In genomic region chr19:47153266-47153665, GRCh38 we compare ENCODE assay signal across 25 cellular contexts. TPM values are rescaled to one million over a fixed set of nuclear protein-coding genes. Genes with fewer than 3 reads are reported as not detected.
A peak's percentile ranks its signal among the peaks of the same experiment; 100 is the strongest.
DNase-seq lines count a peak whose midpoint lies in the region; ATAC-seq and TF ChIP-seq lines count a peak whose summit lies in the region.
"Had no signal": no experiment of that assay in that cellular context is flagged by ENCODE, and none has a peak within 500 bp of the region (broad histone marks: within the 10 kb centered on the region; RNA-seq: fewer than 3 reads in every experiment).

No MANE protein-coding gene starts in this region.

- H3K27me3 Mint-ChIP-seq in activated naive CD8-positive, alpha-beta T cell treated with anti-CD3 and anti-CD28 coated beads, Interleukin-2, amount 10 ng/mL, durations not matched to agents 7 days and 5 days: no peaks in the 10 kb centered on the region
- no peaks in the 10 kb centered on the region for H3K27me3 Mint-ChIP-seq in activated naive CD8-positive, alpha-beta T cell treated with anti-CD3 and anti-CD28 coated beads, Interleukin-2, amount 50 U/mL, for 24 hours
- H3K27me3 Mint-ChIP-seq: stimulated activated naive CD8-positive, alpha-beta T cell treated with anti-CD3 and anti-CD28 coated beads, Interleukin-15, Interleukin-2, amounts not matched to agents 100 ng/mL and 50 ng/mL, for 24 hours had no signal

- H3K23ac ChIP-seq in trophoblast cell (ENCODE audit: low read length): no peak overlapping the region

- H2AK5ac ChIP-seq in trophoblast cell (ENCODE audit: low read length): no peak overlapping the region

- H3K4me3 Mint-ChIP-seq in activated naive CD8-positive, alpha-beta T cell treated with anti-CD3 and anti-CD28 coated beads, Interleukin-2, amount 10 ng/mL, durations not matched to agents 7 days and 5 days: no peak overlapping the region
- no peak overlapping the region for H3K4me3 Mint-ChIP-seq in activated naive CD8-positive, alpha-beta T cell treated with anti-CD3 and anti-CD28 coated beads, Interleukin-2, amount 50 U/mL, for 24 hours
- H3K4me3 Mint-ChIP-seq: stimulated activated naive CD8-positive, alpha-beta T cell treated with anti-CD3 and anti-CD28 coated beads, Interleukin-15, Interleukin-2, amounts not matched to agents 100 ng/mL and 50 ng/mL, for 24 hours had no signal

- H4K8ac ChIP-seq in trophoblast cell (ENCODE audit: low read depth, low read length): no peak overlapping the region

- H3K4me3 ChIP-seq in trophoblast cell (ENCODE audit: low read depth, low read length): no peak overlapping the region
- no peak overlapping the region for H3K4me3 ChIP-seq in upper lobe of right lung
- H3K4me3 ChIP-seq in Karpas-422 (ENCODE audit: low read length): no peak overlapping the region
- H3K4me3 ChIP-seq: BLaER1, dorsolateral prefrontal cortex, psoas muscle had no signal

- intact Hi-C loops in upper lobe of right lung (cut with DNase I): no loop called here

- no peak overlapping the region for H4K12ac ChIP-seq in trophoblast cell (ENCODE audit: low read depth, low read length)

- H3K9ac ChIP-seq in trophoblast cell (ENCODE audit: low read length) (no peak overlapping the region), Karpas-422 (ENCODE audit: low read length) (no peak overlapping the region)
- H3K9ac ChIP-seq: BLaER1 had no signal

- H3K79me2 ChIP-seq in trophoblast cell (ENCODE audit: control insufficient read depth, insufficient read depth, low read length, poor library complexity): peaks cover 3% of the 10 kb centered on the region
- peaks cover 52% of the 10 kb centered on the region for H3K79me2 ChIP-seq in Karpas-422 (ENCODE audit: low read length)

- H4K91ac ChIP-seq in trophoblast cell (ENCODE audit: low read depth, low read length): no peak overlapping the region

- H3K4me1 ChIP-seq in trophoblast cell (ENCODE audit: control insufficient read depth in 1 of 2, insufficient read depth in 2 of 2, low read length in 2 of 2) (peaks cover 14 to 26% of the 10 kb centered on the region in 2 experiments), upper lobe of right lung (peaks cover 44% of the 10 kb centered on the region), Karpas-422 (ENCODE audit: low read length) (peaks cover 9% of the 10 kb centered on the region)

- no peak for ATAC-seq in activated naive CD8-positive, alpha-beta T cell treated with anti-CD3 and anti-CD28 coated beads, Interleukin-2, amount 10 ng/mL, durations not matched to agents 7 days and 5 days (ENCODE audit: low read depth)
- ATAC-seq in activated naive CD8-positive, alpha-beta T cell treated with anti-CD3 and anti-CD28 coated beads, Interleukin-2, amount 50 U/mL, for 24 hours: no peak
- ATAC-seq in upper lobe of right lung: no peak
- no peak for ATAC-seq in GM18867 (IDR thresholded peaks at IDR 0.05; ENCODE audit: unreplicated experiment)
- ATAC-seq: psoas muscle had no signal

- peak overlapping the region; percentile 31 for H2BK120ac ChIP-seq in trophoblast cell (ENCODE audit: insufficient read depth, low read length, poor library complexity)

- H3K27ac ChIP-seq in epithelial cell of prostate (peak overlapping the region; percentile 78), trophoblast cell (ENCODE audit: low read depth, low read length) (peak overlapping the region; percentile 46), upper lobe of right lung (peak overlapping the region; percentile 17), Karpas-422 (ENCODE audit: low read length) (no peak overlapping the region)
- H3K27ac ChIP-seq: BLaER1, dorsolateral prefrontal cortex, psoas muscle had no signal

- H3K9me3 Mint-ChIP-seq in activated naive CD8-positive, alpha-beta T cell treated with anti-CD3 and anti-CD28 coated beads, Interleukin-2, amount 10 ng/mL, durations not matched to agents 7 days and 5 days: no peaks in the 10 kb centered on the region
- H3K9me3 Mint-ChIP-seq in activated naive CD8-positive, alpha-beta T cell treated with anti-CD3 and anti-CD28 coated beads, Interleukin-2, amount 50 U/mL, for 24 hours: no peaks in the 10 kb centered on the region
- H3K9me3 Mint-ChIP-seq: stimulated activated naive CD8-positive, alpha-beta T cell treated with anti-CD3 and anti-CD28 coated beads, Interleukin-15, Interleukin-2, amounts not matched to agents 100 ng/mL and 50 ng/mL, for 24 hours had no signal

- H3K9me3 ChIP-seq in trophoblast cell (ENCODE audit: insufficient read depth, low read depth, low read length): no peaks in the 10 kb centered on the region
- no peaks in the 10 kb centered on the region for H3K9me3 ChIP-seq in upper lobe of right lung
- H3K9me3 ChIP-seq in Karpas-422 (ENCODE audit: low read length): no peaks in the 10 kb centered on the region
- H3K9me3 ChIP-seq: BLaER1, psoas muscle had no signal

- H3K14ac ChIP-seq in trophoblast cell (ENCODE audit: low read length): no peak overlapping the region

- H3K9me2 ChIP-seq in Karpas-422 (replicated peaks; ENCODE audit: insufficient read depth, low read length): no peaks in the 10 kb centered on the region

- no peak for TF ChIP-seq CTCF in upper lobe of right lung (IDR thresholded peaks at IDR 0.05)

- peak overlapping the region; percentile 63 for H3K27ac Mint-ChIP-seq in activated naive CD8-positive, alpha-beta T cell treated with anti-CD3 and anti-CD28 coated beads, Interleukin-2, amount 10 ng/mL, durations not matched to agents 7 days and 5 days
- no peak overlapping the region for H3K27ac Mint-ChIP-seq in activated naive CD8-positive, alpha-beta T cell treated with anti-CD3 and anti-CD28 coated beads, Interleukin-2, amount 50 U/mL, for 24 hours
- H3K27ac Mint-ChIP-seq: stimulated activated naive CD8-positive, alpha-beta T cell treated with anti-CD3 and anti-CD28 coated beads, Interleukin-15, Interleukin-2, amounts not matched to agents 100 ng/mL and 50 ng/mL, for 24 hours had no signal

- DNase-seq in activated naive CD8-positive, alpha-beta T cell treated with anti-CD3 and anti-CD28 coated beads, Interleukin-2, amount 10 ng/mL, durations not matched to agents 7 days and 5 days: no peak
- DNase-seq in activated naive CD8-positive, alpha-beta T cell treated with anti-CD3 and anti-CD28 coated beads, Interleukin-2, amount 50 U/mL, for 24 hours: no peak
- DNase-seq in epithelial cell of prostate (ENCODE audit: low read depth, low spot score) (no peak), trophoblast cell (no peak), upper lobe of right lung (no peak), Karpas-422 (no peak), GM19240 (ENCODE audit: insufficient read length, low spot score) (no peak)
- DNase-seq: activated CD4-positive, alpha-beta T cell treated with anti-CD3 and anti-CD28 coated beads for 48 hours; activated CD8-positive, alpha-beta memory T cell treated with anti-CD3 and anti-CD28 coated beads, Interleukin-2, amount 50 U/mL, for 48 hours; activated effector memory CD4-positive, alpha-beta T cell treated with anti-CD3 and anti-CD28 coated beads, Interleukin-2, amount 50 U/mL, for 16 hours; amygdala; central memory CD4-positive, alpha-beta T cell; dorsolateral prefrontal cortex; foreskin melanocyte; hippocampal formation; NCI-H1092 treated with DMSO at 0.1 percent for 48 hours; NCI-H2029; NCI-H226; NCI-H82; psoas muscle; SHP77 treated with DMSO at 0.1 percent for 48 hours; stimulated activated CD4-positive, alpha-beta T cell treated with anti-CD3 and anti-CD28 coated beads, Interleukin-4, amount 100 ng/mL, for 4 hours had no signal

- peaks cover 21% of the 10 kb centered on the region for H3K79me1 ChIP-seq in trophoblast cell (ENCODE audit: low read length)

- H3K4me2 ChIP-seq in trophoblast cell (ENCODE audit: low read length) (no peak overlapping the region), Karpas-422 (ENCODE audit: low read depth, low read length, poor library complexity, severe bottlenecking) (no peak overlapping the region)
- H3K4me2 ChIP-seq: BLaER1 had no signal

- peaks cover 44% of the 10 kb centered on the region for H3K4me1 Mint-ChIP-seq in activated naive CD8-positive, alpha-beta T cell treated with anti-CD3 and anti-CD28 coated beads, Interleukin-2, amount 10 ng/mL, durations not matched to agents 7 days and 5 days
- peaks cover 47% of the 10 kb centered on the region for H3K4me1 Mint-ChIP-seq in activated naive CD8-positive, alpha-beta T cell treated with anti-CD3 and anti-CD28 coated beads, Interleukin-2, amount 50 U/mL, for 24 hours

- H3K36me3 ChIP-seq in trophoblast cell (ENCODE audit: control insufficient read depth in 1 of 2, insufficient read depth in 2 of 2, low read length in 2 of 2) (peaks cover 26 to 31% of the 10 kb centered on the region in 2 experiments), upper lobe of right lung (peaks cover 60% of the 10 kb centered on the region), Karpas-422 (ENCODE audit: insufficient read depth, low read length) (peaks cover 47% of the 10 kb centered on the region)

- peaks cover 4% of the 10 kb centered on the region; the same call in 1 of the 2 replicates for H4K20me1 ChIP-seq in Karpas-422 (ENCODE audit: insufficient read depth, low read depth, low read length)

- peaks cover 56% of the 10 kb centered on the region for H3K36me3 Mint-ChIP-seq in activated naive CD8-positive, alpha-beta T cell treated with anti-CD3 and anti-CD28 coated beads, Interleukin-2, amount 10 ng/mL, durations not matched to agents 7 days and 5 days
- H3K36me3 Mint-ChIP-seq in activated naive CD8-positive, alpha-beta T cell treated with anti-CD3 and anti-CD28 coated beads, Interleukin-2, amount 50 U/mL, for 24 hours (ENCODE audit: low read depth): peaks cover 66% of the 10 kb centered on the region

- no CpG with 5 or more reads among the region's 2 CpGs for WGBS in trophoblast cell (ENCODE audit: extremely low coverage, insufficient coverage, insufficient read length)

- no peak overlapping the region for H2BK12ac ChIP-seq in trophoblast cell (ENCODE audit: low read length)

- H2AFZ ChIP-seq in trophoblast cell (ENCODE audit: insufficient read depth, low read length, poor library complexity) (no peak overlapping the region), Karpas-422 (ENCODE audit: low read length) (no peak overlapping the region)

- H3K18ac ChIP-seq in trophoblast cell (ENCODE audit: low read length): no peak overlapping the region

- POLR2A ChIA-PET in activated naive CD8-positive, alpha-beta T cell treated with anti-CD3 and anti-CD28 coated beads, Interleukin-2, amount 10 ng/mL, durations not matched to agents 7 days and 5 days (lab: Charles Lee): interaction anchor here (1.6 kb wide), 1 partner anchor 33 kb away, joined by 4 read pairs; no protein-coding TSS in a partner anchor

- peak overlapping the region; percentile 27 for H3K4ac ChIP-seq in trophoblast cell (ENCODE audit: low read depth, low read length)

- H3K27me3 ChIP-seq in trophoblast cell (ENCODE audit: insufficient read depth, low read length) (no peaks in the 10 kb centered on the region), upper lobe of right lung (no peaks in the 10 kb centered on the region), Karpas-422 (ENCODE audit: low read length) (no peaks in the 10 kb centered on the region)
- H3K27me3 ChIP-seq: BLaER1, dorsolateral prefrontal cortex had no signal

- H2BK5ac ChIP-seq in trophoblast cell (ENCODE audit: low read depth, low read length, poor library complexity): peak overlapping the region; percentile 54

RNA-seq across cellular contexts. Expression of gene SAE1, which starts 22.6 kb away (rescaled TPM):
- total RNA-seq in activated naive CD8-positive, alpha-beta T cell treated with anti-CD3 and anti-CD28 coated beads, Interleukin-2, amount 10 ng/mL, durations not matched to agents 7 days and 5 days: 100 to 1,000 TPM; 108 to 114 TPM
- polyA plus RNA-seq in trophoblast cell (2013): 152 and 161 TPM in 2 replicates
- 57.6 TPM for total RNA-seq in upper lobe of right lung
- 47.5 and 83.0 TPM in 2 replicates for total RNA-seq in Karpas-422 (2014; rRNA removed; shearing (Covaris generic); ENCODE audit: low replicate concordance)

RNA-seq across cellular contexts. Expression of gene ZC3H4, which starts 39.7 kb away (rescaled TPM):
- 10 to 100 TPM; 84.3 to 86.0 TPM for total RNA-seq in activated naive CD8-positive, alpha-beta T cell treated with anti-CD3 and anti-CD28 coated beads, Interleukin-2, amount 10 ng/mL, durations not matched to agents 7 days and 5 days
- polyA plus RNA-seq in trophoblast cell (2013): 17.0 and 17.4 TPM in 2 replicates
- total RNA-seq in upper lobe of right lung: 47.5 TPM
- total RNA-seq in Karpas-422 (2014; rRNA removed; shearing (Covaris generic); ENCODE audit: low replicate concordance): 13.0 and 29.4 TPM in 2 replicates
